8 cellular contexts compared by ENCODE assay signal in the genomic region with DNA sequence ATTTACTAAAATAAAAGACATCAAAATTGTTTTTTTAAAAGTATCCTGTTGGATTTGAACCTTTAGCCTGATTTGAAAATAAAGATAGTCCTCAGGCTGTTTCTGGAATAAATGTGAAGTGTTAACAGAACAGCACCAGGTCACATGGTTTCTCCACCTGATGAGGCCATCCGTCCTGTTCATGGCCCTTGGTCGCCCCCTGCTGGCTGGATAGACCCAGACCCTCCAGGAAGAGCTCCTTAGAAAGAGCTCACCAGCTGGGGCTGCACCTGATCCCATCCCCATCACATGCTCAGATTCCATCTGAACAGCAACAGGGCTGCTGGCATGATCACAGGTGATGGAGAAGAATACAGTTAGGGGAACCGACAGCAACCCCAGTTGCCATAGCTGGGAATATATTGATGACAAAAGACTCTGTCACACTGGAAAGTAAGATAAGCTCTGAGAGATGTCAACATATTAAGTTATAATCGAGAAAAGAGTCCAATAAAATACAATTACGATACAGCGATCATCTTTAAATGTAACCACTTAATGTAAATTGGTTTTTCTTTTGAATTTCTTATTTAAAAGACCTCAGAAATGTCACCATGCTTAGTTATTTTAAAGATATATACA.
A peak's percentile ranks its signal among the peaks of the same experiment; 100 is the strongest.
DNase-seq lines count a peak whose midpoint lies in the region; ATAC-seq, FAIRE-seq and TF ChIP-seq lines count a peak whose summit lies in the region.

No MANE protein-coding gene starts in this region.

- DNase-seq in AG09309 (ENCODE audit: low read depth) (peak; percentile 16), NCI-H2107 treated with DMSO at 0.1 percent for 48 hours (lab: John Stamatoyannopoulos, UW; ENCODE audit: unreplicated experiment) (peak; percentile 63), T47D (ENCODE audit: low read depth in 1 of 2, low spot score in 1 of 2) (peak; percentile 45 to 82)
- peak; percentile 88 for DNase-seq in stimulated activated CD4-positive, alpha-beta T cell treated with anti-CD3 and anti-CD28 coated beads, Interleukin-1b, Interleukin-23, amount 100 ng/mL, for 48 hours

- ATAC-seq in GM18870 (IDR thresholded peaks at IDR 0.05; ENCODE audit: unreplicated experiment) = peak; percentile 97
- ATAC-seq in HG03095 (IDR thresholded peaks at IDR 0.05; ENCODE audit: unreplicated experiment) = peak; percentile 99

- FAIRE-seq in islet of Langerhans (lab: Jason Lieb, UNC) = peak; percentile 94

- in situ Hi-C loops in T47D (cut with HindIII; ENCODE audit: low pct_unique_long_range_greater_than_20kb, low sequenced_read_pairs) = no loop called here

- TF ChIP-seq CTCF in AG09309 (IDR thresholded peaks at IDR 0.05; ENCODE audit: control insufficient read depth, insufficient read depth, low read depth, low read length, missing control alignments) = peak; percentile 85
- TF ChIP-seq CTCF in WI38 (IDR thresholded peaks at IDR 0.05; ENCODE audit: low read depth, low read length) = peak; percentile 47; the same call in 1 of the 2 replicates

- H3K4me3 ChIP-seq in AG09309 (ENCODE audit: control insufficient read depth, low read depth, low read length) = no peak overlapping the region
- H3K4me3 ChIP-seq in WI38 (ENCODE audit: low read depth, low read length) = no peak overlapping the region

Comparison
In these comparisons a context has a peak if more than half of its experiments do, and no peak if none do; other contexts are left out.
1. DNase-seq: peak in every context shown above with its lines; median percentile 88 in stimulated activated CD4-positive, alpha-beta T cell treated with anti-CD3 and anti-CD28 coated beads, Interleukin-1b, Interleukin-23, amount 100 ng/mL, for 48 hours; 64 in T47D; 63 in NCI-H2107 treated with DMSO at 0.1 percent for 48 hours; 16 in AG09309.